28 cellular contexts compared by ENCODE assay signal in genomic region chr7:129661645-129662182, GRCh38.
"Had no signal": no experiment of that assay in that cellular context is flagged by ENCODE, and none has a peak within 500 bp of the region (broad histone marks: within the 10 kb centered on the region; RNA-seq: fewer than 3 reads in every experiment).

No MANE protein-coding gene starts in this region.

- H3K9ac ChIP-seq: SK-N-SH had no signal

- H3K27ac Mint-ChIP-seq: activated CD4-positive, alpha-beta T cell treated with anti-CD3 and anti-CD28 coated beads, Interleukin-2, amount 10 ng/mL, durations not matched to agents 24 days and 14 days; activated CD8-positive, alpha-beta T cell treated with anti-CD3 and anti-CD28 coated beads for 36 hours; activated naive CD8-positive, alpha-beta T cell treated with anti-CD3 and anti-CD28 coated beads, Interleukin-2, amount 10 ng/mL, durations not matched to agents 7 days and 5 days; activated T-cell treated with anti-CD3 and anti-CD28 coated beads, Interleukin-2, amount 50 U/mL, for 72 hours; activated T-helper 17 cell treated with anti-CD3 and anti-CD28 coated beads, Interleukin-2, amount 50 U/mL, for 72 hours; T-helper 1 cell treated with Interleukin-12 subunit alpha and Interleukin-12 subunit beta and Interleukin-4 antibody, amounts not matched to agents 30 μg/mL and 1 μg/mL, for 36 hours; T-helper 2 cell treated with Interferon-gamma antibody and Interleukin-4, amounts not matched to agents 5 μg/mL and 100 μg/mL, for 36 hours had no signal

- H3K27me3 Mint-ChIP-seq: activated CD4-positive, alpha-beta T cell treated with anti-CD3 and anti-CD28 coated beads, Interleukin-2, amount 10 ng/mL, durations not matched to agents 24 days and 14 days; activated CD8-positive, alpha-beta T cell treated with anti-CD3 and anti-CD28 coated beads for 36 hours; activated naive CD8-positive, alpha-beta T cell treated with anti-CD3 and anti-CD28 coated beads, Interleukin-2, amount 10 ng/mL, durations not matched to agents 7 days and 5 days; activated T-helper 17 cell treated with anti-CD3 and anti-CD28 coated beads, Interleukin-2, amount 50 U/mL, for 72 hours had no signal

- H3K4me3 Mint-ChIP-seq: activated CD4-positive, alpha-beta T cell treated with anti-CD3 and anti-CD28 coated beads, Interleukin-2, amount 10 ng/mL, durations not matched to agents 24 days and 14 days; activated CD8-positive, alpha-beta T cell treated with anti-CD3 and anti-CD28 coated beads for 36 hours; activated naive CD8-positive, alpha-beta T cell treated with anti-CD3 and anti-CD28 coated beads, Interleukin-2, amount 10 ng/mL, durations not matched to agents 7 days and 5 days; activated T-cell treated with anti-CD3 and anti-CD28 coated beads, Interleukin-2, amount 50 U/mL, for 72 hours; activated T-helper 17 cell treated with anti-CD3 and anti-CD28 coated beads, Interleukin-2, amount 50 U/mL, for 72 hours; T-helper 1 cell treated with Interleukin-12 subunit alpha and Interleukin-12 subunit beta and Interleukin-4 antibody, amounts not matched to agents 30 μg/mL and 1 μg/mL, for 36 hours; T-helper 2 cell treated with Interferon-gamma antibody and Interleukin-4, amounts not matched to agents 5 μg/mL and 100 μg/mL, for 36 hours had no signal

- ATAC-seq: activated CD8-positive, alpha-beta T cell treated with anti-CD3 and anti-CD28 coated beads for 36 hours; activated T-cell treated with anti-CD3 and anti-CD28 coated beads, Interleukin-2, amount 50 U/mL, for 72 hours; activated T-helper 17 cell treated with anti-CD3 and anti-CD28 coated beads, Interleukin-2, amount 50 U/mL, for 72 hours; body of pancreas; Panc1 had no signal

- H3K9me2 ChIP-seq: SK-N-SH had no signal

- H3K4me2 ChIP-seq: SK-N-SH had no signal

- H3K27me3 ChIP-seq: adrenal gland, body of pancreas, breast epithelium, MG63, SJSA1 had no signal

- H3K4me3 ChIP-seq: adrenal gland, body of pancreas, breast epithelium, MG63, SJSA1 had no signal

- H3K4me1 ChIP-seq: body of pancreas, breast epithelium had no signal

- H3K36me3 ChIP-seq: breast epithelium had no signal

- H3K9me3 ChIP-seq: adrenal gland had no signal

- DNase-seq: activated CD4-positive, alpha-beta T cell treated with anti-CD3 and anti-CD28 coated beads, Interleukin-2, amount 10 ng/mL, durations not matched to agents 24 days and 14 days; activated CD4-positive, alpha-beta T cell treated with anti-CD3 and anti-CD28 coated beads, Interleukin-2, amount 50 U/mL, for 4 hours; activated CD8-positive, alpha-beta T cell treated with anti-CD3 and anti-CD28 coated beads for 36 hours; activated effector memory CD4-positive, alpha-beta T cell treated with anti-CD3 and anti-CD28 coated beads, Interleukin-2, amount 50 U/mL, for 16 hours; activated naive CD4-positive, alpha-beta T cell; activated naive CD4-positive, alpha-beta T cell treated with anti-CD3 and anti-CD28 coated beads, Interleukin-2, amount 50 U/mL, for 16 hours; activated naive CD8-positive, alpha-beta T cell treated with anti-CD3 and anti-CD28 coated beads, Interleukin-2, amount 10 ng/mL, durations not matched to agents 7 days and 5 days; activated T-cell treated with anti-CD3 and anti-CD28 coated beads, Interleukin-2, amount 50 U/mL, for 1 hour; activated T-cell treated with anti-CD3 and anti-CD28 coated beads, Interleukin-2, amount 50 U/mL, for 72 hours; adrenal gland; body of pancreas; Kasumi-1; MG63; NCI-H1048; NCI-H1105 treated with DMSO at 0.1 percent for 48 hours; NCI-H1436; NCI-H1694 treated with DMSO at 0.1 percent for 48 hours; NCI-H2029; NCI-H345; NCI-H524 treated with DMSO at 0.1 percent for 48 hours; SHP77 treated with DMSO at 0.1 percent for 48 hours; SK-N-SH had no signal

- H3K27ac ChIP-seq: adrenal gland, body of pancreas, breast epithelium, SJSA1 had no signal
